ENCODE assay signal across 28 cellular contexts in genomic region chr10:22071332-22071731, GRCh38.
"Had no signal": no experiment of that assay in that cellular context is flagged by ENCODE, and none has a peak within 500 bp of the region (broad histone marks: within the 10 kb centered on the region; RNA-seq: fewer than 3 reads in every experiment).

No MANE protein-coding gene starts in this region.

- ATAC-seq: natural killer cell; psoas muscle; right cardiac atrium; sciatic nerve; stimulated activated memory B cell treated with anti-CD40 and anti-IgM and Interleukin-4, amounts not matched to agents 10 μg/mL and 1 μg/mL and 100 μg/mL, for 72 hours; stimulated activated naive CD8-positive, alpha-beta T cell treated with anti-CD3 and anti-CD28 coated beads, Interleukin-15, amount 100 ng/mL, for 72 hours; stimulated activated naive CD8-positive, alpha-beta T cell treated with anti-CD3 and anti-CD28 coated beads, Interleukin-15, Interleukin-2, amounts not matched to agents 100 U/mL and 50 U/mL, for 24 hours; upper lobe of right lung had no signal

- DNase-seq: natural killer cell; occipital lobe; ovary; posterior cingulate gyrus; psoas muscle; right cardiac atrium; spleen; stimulated activated CD4-positive, alpha-beta T cell treated with anti-CD3 and anti-CD28 coated beads, Interleukin-12 subunit alpha, Interleukin-12 subunit beta, amount 100 ng/mL, for 4 hours; stimulated activated CD4-positive, alpha-beta T cell treated with anti-CD3 and anti-CD28 coated beads, Interleukin-1b, Interleukin-23, amount 100 ng/mL, for 48 hours; stimulated activated CD4-positive, alpha-beta T cell treated with anti-CD3 and anti-CD28 coated beads, Interleukin-4, amount 100 ng/mL, for 1 hour; stimulated activated CD4-positive, alpha-beta T cell treated with anti-CD3 and anti-CD28 coated beads, Interleukin-4, amount 100 ng/mL, for 4 hours; stimulated activated CD8-positive, alpha-beta memory T cell treated with anti-CD3 and anti-CD28 coated beads, Interleukin-4, amount 100 ng/mL, for 48 hours; stimulated activated naive CD4-positive, alpha-beta T cell; stimulated activated naive CD8-positive, alpha-beta T cell treated with anti-CD3 and anti-CD28 coated beads, Interleukin-15, amount 100 ng/mL, for 72 hours; stimulated activated naive CD8-positive, alpha-beta T cell treated with anti-CD3 and anti-CD28 coated beads, Interleukin-15, Interleukin-2, amounts not matched to agents 100 U/mL and 50 U/mL, for 24 hours; substantia nigra; testis; tibial artery; transverse colon; upper lobe of right lung; uterus had no signal

- H2AFZ ChIP-seq: neural progenitor cell, parathyroid adenoma had no signal

- H3K79me2 ChIP-seq: parathyroid adenoma had no signal

- H3K36me3 ChIP-seq: neural progenitor cell, ovary, spleen, suprapubic skin, tibial artery, transverse colon, upper lobe of right lung, uterus had no signal

- H3K9ac ChIP-seq: neural progenitor cell, parathyroid adenoma had no signal

- H3K4me1 ChIP-seq: neural progenitor cell, parathyroid adenoma, psoas muscle, spleen, suprapubic skin, testis, tibial artery, transverse colon, upper lobe of right lung, uterus had no signal

- H3K4me3 ChIP-seq: neural progenitor cell, ovary, psoas muscle, skin epidermis, smooth muscle cell, spleen, suprapubic skin, testis, tibial artery, transverse colon, upper lobe of right lung, uterus had no signal

- H3K4me2 ChIP-seq: neural progenitor cell, smooth muscle cell had no signal

- H3K27me3 ChIP-seq: neural progenitor cell, ovary, suprapubic skin, testis, tibial artery, transverse colon, upper lobe of right lung, uterus had no signal

- H3K27ac ChIP-seq: neural progenitor cell, ovary, parathyroid adenoma, psoas muscle, skin epidermis, spleen, suprapubic skin, testis, tibial artery, transverse colon, upper lobe of right lung, uterus had no signal

- H3K9me3 ChIP-seq: ovary, testis had no signal
